13 cellular contexts compared by ENCODE assay signal in the genomic region with DNA sequence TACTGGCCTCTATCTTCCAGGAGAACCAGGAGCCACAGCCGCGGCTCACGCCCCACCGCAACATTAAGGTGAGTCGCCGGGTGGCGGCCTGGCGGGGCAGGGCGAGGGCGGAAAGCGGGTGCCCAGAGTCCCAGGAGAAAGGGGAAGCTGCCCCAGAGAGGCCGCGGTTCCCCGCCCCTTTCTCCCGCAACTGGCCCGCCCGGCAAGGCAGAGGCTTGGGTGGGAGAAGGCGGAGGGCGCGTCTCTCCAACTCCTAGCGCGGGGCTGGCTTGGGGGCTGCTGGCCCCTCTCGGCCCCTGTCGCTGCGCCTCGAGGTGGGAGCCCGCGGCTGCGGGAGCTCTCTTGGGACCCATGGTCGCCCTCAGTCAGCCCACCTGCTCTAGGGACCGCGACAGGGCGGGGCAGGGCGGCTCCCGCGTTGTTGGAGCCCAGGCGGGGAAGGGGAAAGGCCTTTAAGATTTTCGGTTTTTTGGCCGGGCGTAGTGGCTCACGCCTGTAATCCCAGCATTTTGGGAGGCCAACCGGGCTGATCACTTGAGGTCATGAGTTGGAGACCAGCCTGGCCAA. TPM values are rescaled to one million over a fixed set of nuclear protein-coding genes. Genes with fewer than 3 reads are reported as not detected.
DNase-seq lines count a peak whose midpoint lies in the region; ATAC-seq and TF ChIP-seq lines count a peak whose summit lies in the region.
"Not testable (repeated sequence)": the region's sequence is repeated elsewhere in the genome, so short reads cannot be mapped to it uniquely, and the experiment has no call there.
"Had no signal": no experiment of that assay in that cellular context is flagged by ENCODE, and none has a peak within 500 bp of the region (broad histone marks: within the 10 kb centered on the region; RNA-seq: fewer than 3 reads in every experiment).

No MANE protein-coding gene starts in this region.

- H3K36me3 Mint-ChIP-seq in CD4-positive, alpha-beta T cell (ENCODE audit: low read depth); activated T-cell treated with anti-CD3 and anti-CD28 coated beads, Interleukin-2, amount 50 U/mL, for 4 hours (ENCODE audit: insufficient read depth); dendritic cell treated with granulocyte-macrophage colony-stimulating factor and Interleukin-4, amounts not matched to agents 40 ng/mL and 50 ng/mL, for 4 days (ENCODE audit: low read depth); natural killer cell: not testable (repeated sequence)

- H3K4me3 Mint-ChIP-seq in CD4-positive, alpha-beta T cell; activated T-cell treated with anti-CD3 and anti-CD28 coated beads, Interleukin-2, amount 50 U/mL, for 4 hours; stimulated activated naive CD8-positive, alpha-beta T cell treated with anti-CD3 and anti-CD28 coated beads, Interleukin-15, amount 100 ng/mL, for 72 hours: not testable (repeated sequence)
- H3K4me3 Mint-ChIP-seq in dendritic cell treated with granulocyte-macrophage colony-stimulating factor and Interleukin-4, amounts not matched to agents 40 ng/mL and 50 ng/mL, for 4 days, result peak overlapping the region; percentile 9
- H3K4me3 Mint-ChIP-seq in natural killer cell, result peak overlapping the region; percentile 40

- not testable (repeated sequence) for H3K27me3 ChIP-seq in CD4-positive, alpha-beta T cell (ENCODE audit: control insufficient read depth, insufficient read depth, low read length); NT2/D1 (ENCODE audit: insufficient read depth, insufficient read length)

- TF ChIP-seq CTCF in CD4-positive, alpha-beta T cell (IDR thresholded peaks at IDR 0.05); natural killer cell (IDR thresholded peaks at IDR 0.05): not testable (repeated sequence)

- not testable (repeated sequence) for H3K4me1 Mint-ChIP-seq in CD4-positive, alpha-beta T cell (ENCODE audit: low read depth); activated T-cell treated with anti-CD3 and anti-CD28 coated beads, Interleukin-2, amount 50 U/mL, for 4 hours (ENCODE audit: low read depth); dendritic cell treated with granulocyte-macrophage colony-stimulating factor and Interleukin-4, amounts not matched to agents 40 ng/mL and 50 ng/mL, for 4 days (ENCODE audit: low read depth); natural killer cell; stimulated activated naive CD8-positive, alpha-beta T cell treated with anti-CD3 and anti-CD28 coated beads, Interleukin-15, amount 100 ng/mL, for 72 hours

- not testable (repeated sequence) for H3K27ac Mint-ChIP-seq in CD4-positive, alpha-beta T cell; dendritic cell treated with granulocyte-macrophage colony-stimulating factor and Interleukin-4, amounts not matched to agents 40 ng/mL and 50 ng/mL, for 4 days; natural killer cell; stimulated activated naive CD8-positive, alpha-beta T cell treated with anti-CD3 and anti-CD28 coated beads, Interleukin-15, amount 100 ng/mL, for 72 hours

- POLR2A ChIA-PET in CD4-positive, alpha-beta T cell (lab: Charles Lee), result not testable (repeated sequence)

- H3K36me3 ChIP-seq in NT2/D1 (ENCODE audit: insufficient read depth, insufficient read length, low read length), result not testable (repeated sequence)

- not testable (repeated sequence) for H3K9me3 ChIP-seq in CD4-positive, alpha-beta T cell (ENCODE audit: control insufficient read depth, low read length); NT2/D1 (ENCODE audit: insufficient read depth, low read length)

- CTCF ChIA-PET in CD4-positive, alpha-beta T cell (lab: Charles Lee), result not testable (repeated sequence)

- H3K27ac ChIP-seq in CD4-positive, alpha-beta T cell (ENCODE audit: low read depth, low read length), result not testable (repeated sequence)

- H3K9me3 Mint-ChIP-seq in CD4-positive, alpha-beta T cell; activated T-cell treated with anti-CD3 and anti-CD28 coated beads, Interleukin-2, amount 50 U/mL, for 4 hours; dendritic cell treated with granulocyte-macrophage colony-stimulating factor and Interleukin-4, amounts not matched to agents 40 ng/mL and 50 ng/mL, for 4 days; natural killer cell; stimulated activated naive CD8-positive, alpha-beta T cell treated with anti-CD3 and anti-CD28 coated beads, Interleukin-15, amount 100 ng/mL, for 72 hours: not testable (repeated sequence)

- ATAC-seq in CD4-positive, alpha-beta T cell (ENCODE audit: poor library complexity), result peak; percentile 39
- ATAC-seq in activated T-cell treated with anti-CD3 and anti-CD28 coated beads, Interleukin-2, amount 50 U/mL, for 4 hours, result peak; percentile 63 to 67
- ATAC-seq in left colon (peak; percentile 69), natural killer cell (peak; percentile 68 to 81 (median 71))
- ATAC-seq in stimulated activated naive CD8-positive, alpha-beta T cell treated with anti-CD3 and anti-CD28 coated beads, Interleukin-15, amount 100 ng/mL, for 72 hours, result peak; percentile 70

- H3K4me1 ChIP-seq in NT2/D1 (ENCODE audit: insufficient read depth, insufficient read length), result not testable (repeated sequence)

- DNase-seq in CD4-positive, alpha-beta T cell; NT2/D1 (ENCODE audit: low read depth, low spot score); activated T-cell treated with anti-CD3 and anti-CD28 coated beads, Interleukin-2, amount 50 U/mL, for 4 hours; left colon; natural killer cell; stimulated activated naive CD8-positive, alpha-beta T cell treated with anti-CD3 and anti-CD28 coated beads, Interleukin-15, amount 100 ng/mL, for 72 hours: not testable (repeated sequence)
- peak; percentile 31 for DNase-seq in cardiac septum (ENCODE audit: low spot score)

- intact Hi-C loops in CD4-positive, alpha-beta T cell (cut with DNase I, micrococcal nuclease); dendritic cell treated with granulocyte-macrophage colony-stimulating factor and Interleukin-4, amounts not matched to agents 40 ng/mL and 50 ng/mL, for 4 days (cut with micrococcal nuclease); cardiac septum (cut with DNase I); left colon (cut with DNase I, micrococcal nuclease); natural killer cell (cut with micrococcal nuclease): not testable (repeated sequence)

- not testable (repeated sequence) for H3K9ac ChIP-seq in NT2/D1 (ENCODE audit: insufficient read length, low read depth)

- peak overlapping the region; percentile 28 for H3K4me3 ChIP-seq in NT2/D1 (ENCODE audit: insufficient read length, low read depth)

- not testable (repeated sequence) for H3K27me3 Mint-ChIP-seq in CD4-positive, alpha-beta T cell; activated T-cell treated with anti-CD3 and anti-CD28 coated beads, Interleukin-2, amount 50 U/mL, for 4 hours (ENCODE audit: low read depth); dendritic cell treated with granulocyte-macrophage colony-stimulating factor and Interleukin-4, amounts not matched to agents 40 ng/mL and 50 ng/mL, for 4 days; natural killer cell (ENCODE audit: low read depth in 2 of 2); stimulated activated naive CD8-positive, alpha-beta T cell treated with anti-CD3 and anti-CD28 coated beads, Interleukin-15, amount 100 ng/mL, for 72 hours

RNA-seq across cellular contexts. Expression of a gene that starts 21.3 kb away (rescaled TPM):
- total RNA-seq in CD4-positive, alpha-beta T cell, result under 1 TPM in 1 of 2 experiments, not detected in 1; 0.19 TPM
- under 1 TPM in 1 of 3 donors, not detected in 2; 0.11 TPM for total RNA-seq in activated T-cell treated with anti-CD3 and anti-CD28 coated beads, Interleukin-2, amount 50 U/mL, for 4 hours
- total RNA-seq in cardiac septum (not detected), left colon (not detected), natural killer cell (1 to 10 TPM; 1.2 to 6.0 (median 1.2) TPM)
- total RNA-seq: Calu3, GM23248, M059J, mesenteric fat pad, vagina had no signal

RNA-seq across cellular contexts. Expression of a gene that starts 30.8 kb away (rescaled TPM):
- total RNA-seq in CD4-positive, alpha-beta T cell, result not detected
- total RNA-seq in activated T-cell treated with anti-CD3 and anti-CD28 coated beads, Interleukin-2, amount 50 U/mL, for 4 hours, result not detected
- total RNA-seq in cardiac septum (1.6 TPM), left colon (under 1 TPM; 0.15 to 0.22 TPM), natural killer cell (1 to 10 TPM; 2.6 to 4.0 (median 3.0) TPM)
- total RNA-seq: Calu3, GM23248, M059J, mesenteric fat pad had no signal
